ENCODE assay signal across 8 cellular contexts in genomic region chr3:111668912-111669488, GRCh38. TPM values are rescaled to one million over a fixed set of nuclear protein-coding genes. Genes with fewer than 3 reads are reported as not detected.
DNase-seq lines count a peak whose midpoint lies in the region; ATAC-seq and TF ChIP-seq lines count a peak whose summit lies in the region.

No MANE protein-coding gene starts in this region.

- H2AFZ ChIP-seq in GM23248 (peak overlapping the region; percentile 64), MM.1S (ENCODE audit: low read length) (no peak overlapping the region), mesenchymal stem cell (ENCODE audit: low read depth, low read length) (no peak overlapping the region)

- H4K91ac ChIP-seq in mesenchymal stem cell (ENCODE audit: low read length) = no peak overlapping the region

- in situ Hi-C loops in GM23248 (cut with MboI) = no loop called here

- intact Hi-C loops in posterior vena cava (cut with DNase I) = loop anchor here in 1 of 2 donors (2.0 kb wide), 1 partner anchor 344 kb away; no protein-coding TSS in a partner anchor

- no peak overlapping the region for H2BK120ac ChIP-seq in mesenchymal stem cell (ENCODE audit: low read depth, low read length)

- 0 out of 2 replicates have a peak overlapping the region, but pooled peaks have one; percentile 1 for H3K9ac ChIP-seq in GM23248
- no peak overlapping the region for H3K9ac ChIP-seq in MM.1S (ENCODE audit: low read length)
- peak overlapping the region; percentile 41 for H3K9ac ChIP-seq in mesenchymal stem cell (ENCODE audit: low read length)

- ATAC-seq in RWPE2 (ENCODE audit: low read depth) = peak; percentile 78

- DNase-seq in Daoy (ENCODE audit: low read depth) (peak; percentile 57), GM23248 (peak; percentile 87), MM.1S (peak; percentile 58), RWPE2 (ENCODE audit: low spot score) (no peak), dermis microvascular lymphatic vessel endothelial cell (ENCODE audit: low read depth in 2 of 2) (peak; percentile 55 to 73), mesenchymal stem cell (peak; percentile 78), posterior vena cava (ENCODE audit: low spot score) (no peak)
- DNase-seq in activated effector memory CD4-positive, alpha-beta T cell treated with anti-CD3 and anti-CD28 coated beads, Interleukin-2, amount 50 U/mL, for 16 hours = no peak

- no peak overlapping the region for H3K4me3 ChIP-seq in GM23248
- H3K4me3 ChIP-seq in MM.1S (ENCODE audit: low read length) = no peak overlapping the region
- no peak overlapping the region for H3K4me3 ChIP-seq in RWPE2 (ENCODE audit: severe bottlenecking)
- no peak overlapping the region for H3K4me3 ChIP-seq in mesenchymal stem cell (ENCODE audit: insufficient read depth in 1 of 2, low read depth in 1 of 2, low read length in 2 of 2)

- H3K23ac ChIP-seq in mesenchymal stem cell (ENCODE audit: low read length in 2 of 2) = no peak overlapping the region

- H3K4me2 ChIP-seq in GM23248 (ENCODE audit: unreplicated experiment) (no peak overlapping the region), MM.1S (ENCODE audit: low read depth, low read length) (no peak overlapping the region), mesenchymal stem cell (ENCODE audit: low read length, poor library complexity, severe bottlenecking) (no peak overlapping the region)

- H3K9me2 ChIP-seq in GM23248 (ENCODE audit: insufficient read depth) (no peaks in the 10 kb centered on the region), MM.1S (replicated peaks; ENCODE audit: insufficient read depth, low read length) (no peaks in the 10 kb centered on the region)

- H3K4ac ChIP-seq in mesenchymal stem cell (ENCODE audit: low read depth in 1 of 2, low read length in 2 of 2) = peak overlapping the region in 1 of 2 experiments; percentile 68

- TF ChIP-seq CTCF in MM.1S (IDR thresholded peaks at IDR 0.05; ENCODE audit: low read length) (peak; percentile 85), RWPE2 (IDR thresholded peaks at IDR 0.05; ENCODE audit: poor library complexity, severe bottlenecking) (peak; percentile 87)

- H2AK5ac ChIP-seq in mesenchymal stem cell (ENCODE audit: low read length, severe bottlenecking) = peak overlapping the region; percentile 65

- H3K79me2 ChIP-seq in GM23248 (ENCODE audit: insufficient read depth) = no peaks in the 10 kb centered on the region
- no peaks in the 10 kb centered on the region for H3K79me2 ChIP-seq in MM.1S (ENCODE audit: low read length)

- H3K9me3 ChIP-seq in GM23248 (ENCODE audit: low read depth) (no peaks in the 10 kb centered on the region), MM.1S (replicated peaks; ENCODE audit: insufficient read depth, low read length) (no peaks in the 10 kb centered on the region), RWPE2 (ENCODE audit: severe bottlenecking) (no peaks in the 10 kb centered on the region), mesenchymal stem cell (ENCODE audit: control insufficient read depth, low read length) (peaks cover 3% of the 10 kb centered on the region)

- no peak overlapping the region for H4K8ac ChIP-seq in mesenchymal stem cell (ENCODE audit: low read length)

- no peak overlapping the region for H3K18ac ChIP-seq in mesenchymal stem cell (ENCODE audit: low read depth in 1 of 2, low read length in 2 of 2)

- H3K27me3 ChIP-seq in GM23248 (replicated peaks; ENCODE audit: insufficient read depth) (no peaks in the 10 kb centered on the region), MM.1S (replicated peaks; ENCODE audit: insufficient read depth, low read length) (no peaks in the 10 kb centered on the region), RWPE2 (ENCODE audit: insufficient read depth, poor library complexity, severe bottlenecking) (no peaks in the 10 kb centered on the region), mesenchymal stem cell (ENCODE audit: control insufficient read depth in 1 of 2, insufficient read depth in 1 of 2, low read length in 2 of 2) (no peaks in the 10 kb centered on the region)

- H4K20me1 ChIP-seq in GM23248 (ENCODE audit: insufficient read depth) (no peaks in the 10 kb centered on the region), MM.1S (ENCODE audit: insufficient read depth, low read length) (no peaks in the 10 kb centered on the region)

- H2BK5ac ChIP-seq in mesenchymal stem cell (ENCODE audit: low read depth, low read length, poor library complexity, severe bottlenecking) = no peak overlapping the region

- H3K79me1 ChIP-seq in mesenchymal stem cell (replicated peaks; ENCODE audit: low read length, poor library complexity, severe bottlenecking) = no peaks in the 10 kb centered on the region

- peaks cover 23% of the 10 kb centered on the region for H3F3A ChIP-seq in GM23248 (ENCODE audit: insufficient read depth)
- H3F3A ChIP-seq in MM.1S (ENCODE audit: insufficient read depth, low read length) = peaks cover 9% of the 10 kb centered on the region

- no peak overlapping the region for H3K14ac ChIP-seq in mesenchymal stem cell (ENCODE audit: low read length in 2 of 2)

- no peaks in the 10 kb centered on the region for H3K36me3 ChIP-seq in GM23248 (ENCODE audit: low read depth)
- no peaks in the 10 kb centered on the region for H3K36me3 ChIP-seq in MM.1S (replicated peaks; ENCODE audit: insufficient read depth, low read length)
- H3K36me3 ChIP-seq in RWPE2 (ENCODE audit: low read depth) = no peaks in the 10 kb centered on the region
- no peaks in the 10 kb centered on the region for H3K36me3 ChIP-seq in mesenchymal stem cell (ENCODE audit: control insufficient read depth in 1 of 2, insufficient read depth in 2 of 2, low read depth in 1 of 2, low read length in 2 of 2)

- 20 to 25% methylated on average over 5 of the region's 5 CpGs for WGBS in GM23248 (ENCODE audit: low coverage in 1 of 2, low lambda C conversion rate in 2 of 2, missing lambda C conversion rate in 2 of 2), 2 experiments
- WGBS in mesenchymal stem cell = 37% methylated on average over 3 of the region's 5 CpGs

- no peak overlapping the region for H2BK15ac ChIP-seq in mesenchymal stem cell (ENCODE audit: low read depth, poor library complexity, severe bottlenecking)

- H2BK12ac ChIP-seq in mesenchymal stem cell (ENCODE audit: low read length in 2 of 2) = no peak overlapping the region

- H3K4me1 ChIP-seq in GM23248 (ENCODE audit: insufficient read depth) (peaks cover 35% of the 10 kb centered on the region), MM.1S (ENCODE audit: low read length) (peaks cover 19% of the 10 kb centered on the region), RWPE2 (ENCODE audit: insufficient read depth, poor library complexity, severe bottlenecking) (peaks cover 22% of the 10 kb centered on the region), mesenchymal stem cell (ENCODE audit: control insufficient read depth, insufficient read depth, low read depth, low read length) (peaks cover 4% of the 10 kb centered on the region)

- H3K27ac ChIP-seq in GM23248 = no peak overlapping the region
- H3K27ac ChIP-seq in MM.1S (ENCODE audit: low read length) = no peak overlapping the region
- H3K27ac ChIP-seq in RWPE2 (ENCODE audit: poor library complexity, severe bottlenecking) = peak overlapping the region; percentile 84
- peak overlapping the region; percentile 89 for H3K27ac ChIP-seq in mesenchymal stem cell (ENCODE audit: low read length, poor library complexity, severe bottlenecking)

RNA-seq across cellular contexts. Expression of gene PLCXD2, which starts 5.5 kb away (rescaled TPM):
- 2.4 and 4.2 TPM in 2 replicates for total RNA-seq in Daoy (2014; rRNA removed; shearing (Covaris generic))
- total RNA-seq in GM23248 (2014; rRNA removed; shearing (Covaris generic)) = 0.38 and 0.54 TPM in 2 replicates
- 0.11 TPM in 1 of 2 replicates, not detected in the other for polyA plus RNA-seq in GM23248 (2016; fragmentation: Nextera tagmentation; extraction: Ambion mirVana)
- total RNA-seq in dermis microvascular lymphatic vessel endothelial cell = 1.1 and 1.4 TPM in 2 replicates
- 0.83 TPM for polyA plus RNA-seq in mesenchymal stem cell (2013, experiment 1 of 2)
- 0.84 TPM for polyA plus RNA-seq in mesenchymal stem cell (2013, experiment 2 of 2)
- total RNA-seq in posterior vena cava = under 1 TPM; 0.69 to 0.95 TPM

Comparison
In these comparisons a context has a peak if more than half of its experiments do, and no peak if none do; other contexts are left out.
1. DNase-seq: peak in Daoy (single experiment), GM23248 (single experiment), MM.1S (single experiment), dermis microvascular lymphatic vessel endothelial cell (2 of 2) and mesenchymal stem cell (single experiment); none in RWPE2 (single experiment), posterior vena cava (single experiment) and activated effector memory CD4-positive, alpha-beta T cell treated with anti-CD3 and anti-CD28 coated beads, Interleukin-2, amount 50 U/mL, for 16 hours (single experiment).
2. H3K27ac ChIP-seq: peak in RWPE2 (single experiment) and mesenchymal stem cell (single experiment); none in GM23248 (single experiment) and MM.1S (single experiment).